In the genomic region with DNA sequence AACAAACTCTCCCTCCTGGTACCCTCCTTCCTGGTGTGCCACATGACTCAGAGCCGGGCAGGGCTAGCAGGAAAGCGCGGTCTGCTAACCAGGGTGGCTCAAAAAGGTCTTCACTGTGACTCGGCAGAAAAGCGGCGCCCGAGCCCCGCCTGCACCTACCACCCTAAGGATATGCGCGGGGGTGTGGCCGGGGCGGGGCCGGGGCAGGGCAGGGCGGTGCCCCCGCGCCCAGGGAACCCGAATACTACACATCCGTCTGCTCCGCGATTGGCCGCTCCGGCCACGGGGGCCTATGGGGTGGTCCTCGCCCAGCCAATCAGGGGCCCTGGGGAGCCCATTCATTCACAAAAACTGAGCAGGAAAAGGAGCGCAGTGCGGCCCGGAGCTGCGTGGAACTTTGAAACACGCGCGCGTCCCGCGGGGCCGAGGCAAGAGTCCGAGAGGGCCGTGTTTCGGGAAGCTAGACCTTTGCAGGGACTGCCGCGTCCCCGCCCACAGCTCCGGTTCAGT, we compare ENCODE assay signal across 8 cellular contexts. TPM values are rescaled to one million over a fixed set of nuclear protein-coding genes. Genes with fewer than 3 reads are reported as not detected.
DNase-seq lines count a peak whose midpoint lies in the region; ATAC-seq and TF ChIP-seq lines count a peak whose summit lies in the region.

No MANE protein-coding gene starts in this region.

- H3K27ac ChIP-seq in right cardiac atrium (ENCODE audit: low read length) (no peak overlapping the region), uterus (no peak overlapping the region)

- ATAC-seq in HG02852 (IDR thresholded peaks at IDR 0.05; ENCODE audit: unreplicated experiment) = peak; percentile 85
- peak; percentile 95 for ATAC-seq in right cardiac atrium

- H3K9me3 ChIP-seq in right cardiac atrium (ENCODE audit: control insufficient read depth, low read length) (no peaks in the 10 kb centered on the region), uterus (no peaks in the 10 kb centered on the region)

- H3K36me3 ChIP-seq in uterus = no peaks in the 10 kb centered on the region

- peak overlapping the region; percentile 64 for H3K4me3 ChIP-seq in right cardiac atrium (ENCODE audit: low read length)
- H3K4me3 ChIP-seq in uterus = peak overlapping the region; percentile 60 to 65

- WGBS in right cardiac atrium = under 1% methylated on average over 42 of the region's 42 CpGs

- H3K27me3 ChIP-seq in right cardiac atrium (ENCODE audit: control insufficient read depth, insufficient read depth) = no peaks in the 10 kb centered on the region
- H3K27me3 ChIP-seq in uterus = no peaks in the 10 kb centered on the region

- H3K4me1 ChIP-seq in right cardiac atrium (ENCODE audit: control insufficient read depth, insufficient read depth, low read length) = peaks cover 2% of the 10 kb centered on the region
- peaks cover 0 to 6% of the 10 kb centered on the region in 2 donors for H3K4me1 ChIP-seq in uterus

- DNase-seq in NCI-H1436 (lab: John Stamatoyannopoulos, UW) = peak; percentile 92
- peak; percentile 82 for DNase-seq in T follicular helper cell (ENCODE audit: low read depth)
- DNase-seq in amniotic epithelial cell (ENCODE audit: low read depth) = peak; percentile 80
- DNase-seq in right cardiac atrium = peak; percentile 87 to 95 (median 92)
- DNase-seq in pulmonary artery endothelial cell (ENCODE audit: low read depth, low spot score) = peak; percentile 36
- DNase-seq in uterus = peak; percentile 70 to 78

- intact Hi-C loops in right cardiac atrium (cut with DNase I) = no loop called here
- intact Hi-C loops in uterus (cut with DNase I; ENCODE audit: low total_unique reads) = no loop called here

- TF ChIP-seq POLR2A in GM15510 (IDR thresholded peaks at IDR 0.05; ENCODE audit: borderline replicate concordance, extremely low read depth, insufficient read length) (peak; percentile 91), uterus (IDR thresholded peaks at IDR 0.05) (no peak)

- no peak for TF ChIP-seq CTCF in uterus (IDR thresholded peaks at IDR 0.05)

RNA-seq across cellular contexts. Expression of gene LRP8, which starts 1.7 kb away (rescaled TPM):
- total RNA-seq in right cardiac atrium (1 to 10 TPM; 1.3 to 2.6 (median 1.9) TPM), pulmonary artery endothelial cell (43.5 and 59.7 TPM in 2 replicates), uterus (10 to 100 TPM in 1 of 4 donors, 1 to 10 TPM in 3; 1.5 to 15.3 (median 8.5) TPM)
- polyA plus RNA-seq in right cardiac atrium = 0.27 TPM

Comparison
In these comparisons a context has a peak if more than half of its experiments do, and no peak if none do; other contexts are left out.
1. DNase-seq: peak in every context shown above with its lines; median percentile 92 in NCI-H1436; 92 in right cardiac atrium; 82 in T follicular helper cell; 80 in amniotic epithelial cell; 74 in uterus; 36 in pulmonary artery endothelial cell.